Comparison of ENCODE assay signal across 26 cellular contexts in genomic region chr2:136935119-136935518, GRCh38.
"Had no signal": no experiment of that assay in that cellular context is flagged by ENCODE, and none has a peak within 500 bp of the region (broad histone marks: within the 10 kb centered on the region; RNA-seq: fewer than 3 reads in every experiment).

No MANE protein-coding gene starts in this region.

- H3K27me3 Mint-ChIP-seq: naive B cell had no signal

- H3K9me3 ChIP-seq: esophagus squamous epithelium, left ventricle myocardium inferior, psoas muscle, thoracic aorta, transverse colon had no signal

- H3K27ac ChIP-seq: dorsolateral prefrontal cortex, esophagus squamous epithelium, gastroesophageal sphincter, left ventricle myocardium inferior, parathyroid adenoma, psoas muscle, stomach, thoracic aorta, transverse colon had no signal

- ATAC-seq: gastroesophageal sphincter, left cardiac atrium, psoas muscle, sciatic nerve had no signal

- H3K9ac ChIP-seq: parathyroid adenoma had no signal

- H3K79me2 ChIP-seq: parathyroid adenoma had no signal

- H3K36me3 Mint-ChIP-seq: immature natural killer cell, naive B cell had no signal

- H3K4me1 ChIP-seq: esophagus squamous epithelium, gastroesophageal sphincter, left ventricle myocardium inferior, parathyroid adenoma, psoas muscle, stomach, transverse colon had no signal

- H3K4me3 ChIP-seq: dorsolateral prefrontal cortex, esophagus squamous epithelium, gastroesophageal sphincter, left ventricle myocardium inferior, lung, psoas muscle, stomach, thoracic aorta, transverse colon had no signal

- H3K27me3 ChIP-seq: esophagus squamous epithelium, gastroesophageal sphincter, stomach, transverse colon had no signal

- H2AFZ ChIP-seq: parathyroid adenoma had no signal

- H3K4me3 Mint-ChIP-seq: immature natural killer cell, naive B cell, nephron had no signal

- H3K4me1 Mint-ChIP-seq: immature natural killer cell, naive B cell, nephron had no signal

- DNase-seq: cortex of kidney; dorsolateral prefrontal cortex; effector CD8-positive, alpha-beta T cell; esophagus squamous epithelium; foreskin fibroblast; immature natural killer cell; kidney; left cardiac atrium; left ventricle myocardium inferior; mesenchymal stem cell; naive B cell; occipital lobe; psoas muscle; retina; stimulated activated CD4-positive, alpha-beta T cell treated with anti-CD3 and anti-CD28 coated beads, Interleukin-2, amount 100 ng/mL, for 24 hours; stimulated activated CD4-positive, alpha-beta T cell treated with anti-CD3 and anti-CD28 coated beads, Interleukin-4, amount 100 ng/mL, for 4 hours; stimulated activated naive CD4-positive, alpha-beta T cell; stomach; substantia nigra; transverse colon had no signal

- H3K27ac Mint-ChIP-seq: immature natural killer cell, naive B cell, nephron had no signal

- H3K36me3 ChIP-seq: esophagus squamous epithelium, gastroesophageal sphincter, left ventricle myocardium inferior, stomach, thoracic aorta, transverse colon had no signal
